Comparison of ENCODE assay signal across 8 cellular contexts in the genomic region with DNA sequence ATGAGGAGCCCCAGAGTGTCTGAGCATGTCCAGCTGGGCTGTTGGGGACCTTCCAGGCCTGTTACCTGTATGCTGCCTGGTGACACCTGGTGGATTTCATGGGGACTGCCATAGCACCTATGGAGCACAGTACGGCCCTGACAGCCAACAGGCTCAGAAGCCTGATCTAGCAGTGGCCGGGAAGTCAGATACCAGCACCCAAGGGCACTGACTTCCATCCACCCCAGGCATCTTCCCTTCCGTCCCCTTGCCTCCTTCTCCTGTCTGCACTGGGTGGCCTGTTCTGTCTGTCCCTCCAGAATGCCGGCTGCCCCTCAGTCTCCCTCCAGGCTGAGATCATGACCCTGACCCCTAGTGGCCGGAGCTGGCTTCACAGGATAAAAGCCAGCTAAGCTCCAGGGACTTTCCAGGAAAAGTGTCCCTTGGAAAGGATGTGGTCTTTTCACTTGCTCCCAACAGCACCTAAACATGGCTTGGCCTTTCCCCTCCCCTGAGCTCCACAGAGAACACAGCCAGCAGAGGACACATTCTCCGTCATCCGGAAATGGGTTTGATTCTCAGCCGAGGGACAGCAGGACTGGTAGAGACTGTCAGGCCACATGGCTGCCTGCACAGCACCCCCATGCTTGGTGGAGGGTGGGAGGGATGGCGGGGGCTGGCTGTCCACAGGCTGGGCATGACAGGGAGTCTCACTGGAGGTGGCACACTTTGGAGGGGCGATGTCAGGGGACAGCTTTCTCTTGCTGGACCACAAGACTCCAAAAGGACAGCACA. TPM values are rescaled to one million over a fixed set of nuclear protein-coding genes. Genes with fewer than 3 reads are reported as not detected.
A peak's percentile ranks its signal among the peaks of the same experiment; 100 is the strongest.
DNase-seq lines count a peak whose midpoint lies in the region; ATAC-seq and TF ChIP-seq lines count a peak whose summit lies in the region.

No MANE protein-coding gene starts in this region.

- H3K4me3 ChIP-seq in DOHH2 (ENCODE audit: low read length) (peak overlapping the region; percentile 64), HCT116 (replicated peaks in 1 of 2; ENCODE audit: low read depth in 1 of 2, low read length in 2 of 2) (peak overlapping the region; percentile 30 to 47), OCI-LY1 (ENCODE audit: low read depth, low read length, poor library complexity, severe bottlenecking) (peak overlapping the region; percentile 32), right cardiac atrium (ENCODE audit: low read length) (no peak overlapping the region), skeletal muscle satellite cell (ENCODE audit: low read length) (peak overlapping the region; percentile 53)

- peaks cover 20% of the 10 kb centered on the region for H3F3A ChIP-seq in DOHH2 (ENCODE audit: control insufficient read depth, insufficient read depth)
- H3F3A ChIP-seq in OCI-LY1 (ENCODE audit: insufficient read depth, low read length), result peaks cover 3% of the 10 kb centered on the region; the same call in 1 of the 2 replicates

- H3K27ac ChIP-seq in DOHH2 (ENCODE audit: low read depth, low read length) (peak overlapping the region; percentile 65), HCT116 (ENCODE audit: low read depth, low read length) (peak overlapping the region; percentile 41), OCI-LY1 (ENCODE audit: low read depth, low read length, poor library complexity, severe bottlenecking) (peak overlapping the region; percentile 58), right cardiac atrium (ENCODE audit: low read length) (no peak overlapping the region)

- H3K9ac ChIP-seq in HCT116 (ENCODE audit: low read length) (peak overlapping the region; percentile 39; the same call in 1 of the 2 replicates), OCI-LY1 (ENCODE audit: low read length) (peak overlapping the region; percentile 2; the same call in 1 of the 2 replicates), skeletal muscle satellite cell (ENCODE audit: low read depth, low read length) (no peak overlapping the region)

- peaks cover 25% of the 10 kb centered on the region for H3K36me3 ChIP-seq in DOHH2 (ENCODE audit: control insufficient read depth, low read length)
- H3K36me3 ChIP-seq in HCT116 (ENCODE audit: control insufficient read depth in 1 of 2, insufficient read depth in 2 of 2, low read length in 2 of 2), result peaks cover 2 to 7% of the 10 kb centered on the region in 2 experiments; a peak in 3 of 4 replicates
- H3K36me3 ChIP-seq in OCI-LY1 (ENCODE audit: insufficient read depth, low read length), result peaks cover 19% of the 10 kb centered on the region
- H3K36me3 ChIP-seq in skeletal muscle satellite cell (ENCODE audit: insufficient read depth, low read length), result peaks cover 20% of the 10 kb centered on the region

- peaks cover 26% of the 10 kb centered on the region for H3K4me1 ChIP-seq in DOHH2 (ENCODE audit: control insufficient read depth, low read length)
- H3K4me1 ChIP-seq in HCT116 (ENCODE audit: control insufficient read depth in 1 of 2, insufficient read depth in 2 of 2, low read length in 2 of 2), result peaks cover 0 to 7% of the 10 kb centered on the region in 2 experiments; a peak in 2 of 4 replicates
- peaks cover 14% of the 10 kb centered on the region for H3K4me1 ChIP-seq in OCI-LY1 (ENCODE audit: insufficient read depth, low read length, severe bottlenecking)
- no peaks in the 10 kb centered on the region for H3K4me1 ChIP-seq in right cardiac atrium (ENCODE audit: control insufficient read depth, insufficient read depth, low read length)
- no peaks in the 10 kb centered on the region for H3K4me1 ChIP-seq in skeletal muscle satellite cell (ENCODE audit: control insufficient read depth, insufficient read depth, low read length)

- DNase-seq in HCT116 (ENCODE audit: low read depth, low spot score) (peak; percentile 73), right cardiac atrium (peak; percentile 59 to 82 (median 81)), NCI-H774 (lab: John Stamatoyannopoulos, UW) (no peak), NCI-H2081 treated with DMSO at 0.1 percent for 48 hours (lab: John Stamatoyannopoulos, UW) (no peak)

- no TSS peak for BruUV-seq in HCT116 (replicated peaks; lab: Mats Ljungman, UMichigan)

- no peaks in the 10 kb centered on the region for H3K27me3 Mint-ChIP-seq in activated naive CD8-positive, alpha-beta T cell

- RAD21 ChIA-PET in HCT116 (lab: Charles Lee; ENCODE audit: low non-redundant PET in 1 of 2, low total read pairs in 2 of 2, uncharacterized antibody in 2 of 2, unreplicated experiment in 2 of 2), result no interaction called here

- H3K27me3 ChIP-seq in DOHH2 (ENCODE audit: control insufficient read depth, low read length), result no peaks in the 10 kb centered on the region
- H3K27me3 ChIP-seq in HCT116 (ENCODE audit: insufficient read depth, low read length), result no peaks in the 10 kb centered on the region
- H3K27me3 ChIP-seq in OCI-LY1 (ENCODE audit: insufficient read depth, low read length), result no peaks in the 10 kb centered on the region
- H3K27me3 ChIP-seq in right cardiac atrium (ENCODE audit: control insufficient read depth, insufficient read depth), result no peaks in the 10 kb centered on the region
- H3K27me3 ChIP-seq in skeletal muscle satellite cell (ENCODE audit: control insufficient read depth, insufficient read depth, low read length), result no peaks in the 10 kb centered on the region

- peak overlapping the region; percentile 56 for H3K27ac Mint-ChIP-seq in activated naive CD8-positive, alpha-beta T cell

- H3K9me3 ChIP-seq in DOHH2 (ENCODE audit: control insufficient read depth, insufficient read depth, low read length) (no peaks in the 10 kb centered on the region), HCT116 (ENCODE audit: control insufficient read depth in 1 of 2, insufficient read depth in 1 of 2, low read depth in 1 of 2, low read length in 2 of 2) (no peaks in the 10 kb centered on the region), OCI-LY1 (ENCODE audit: low read length) (no peaks in the 10 kb centered on the region), right cardiac atrium (ENCODE audit: control insufficient read depth, low read length) (no peaks in the 10 kb centered on the region), skeletal muscle satellite cell (replicated peaks; ENCODE audit: low read length) (no peaks in the 10 kb centered on the region)

- TF ChIP-seq RAD21 in HCT116 (IDR thresholded peaks at IDR 0.05; ENCODE audit: low read depth), result no peak; the same call in 1 of the 2 replicates

- no peaks in the 10 kb centered on the region for H3K36me3 Mint-ChIP-seq in activated naive CD8-positive, alpha-beta T cell

- no peaks in the 10 kb centered on the region for H3K9me3 Mint-ChIP-seq in activated naive CD8-positive, alpha-beta T cell (ENCODE audit: low read depth)

- peaks cover 7% of the 10 kb centered on the region for H3K4me1 Mint-ChIP-seq in activated naive CD8-positive, alpha-beta T cell (ENCODE audit: low read depth)

- intact Hi-C loops in HCT116 (cut with micrococcal nuclease), result loop anchor here (10.0 kb wide), 1 partner anchor 474 kb away; no protein-coding TSS in a partner anchor
- intact Hi-C loops in right cardiac atrium (cut with DNase I), result loop anchor here in 1 of 4 donors (10.0 kb wide), 1 partner anchor 274 kb away; a partner anchor contains a TSS

- H3K79me2 ChIP-seq in DOHH2 (ENCODE audit: control insufficient read depth, low read length) (peaks cover under 1% of the 10 kb centered on the region; the same call in 1 of the 2 replicates), HCT116 (ENCODE audit: insufficient read depth, low read length) (no peaks in the 10 kb centered on the region), OCI-LY1 (ENCODE audit: insufficient read depth, low read length) (no peaks in the 10 kb centered on the region)

- H3K9me2 ChIP-seq in DOHH2 (replicated peaks; ENCODE audit: control insufficient read depth, low read length) (no peaks in the 10 kb centered on the region), HCT116 (ENCODE audit: insufficient read depth) (no peaks in the 10 kb centered on the region), OCI-LY1 (ENCODE audit: low read depth, low read length) (no peaks in the 10 kb centered on the region)

- peak; percentile 86 for ATAC-seq in HCT116
- ATAC-seq in right cardiac atrium, result peak; percentile 85 to 89

- H2AFZ ChIP-seq in HCT116 (ENCODE audit: low read depth, low read length, poor library complexity, severe bottlenecking) (no peak overlapping the region), OCI-LY1 (ENCODE audit: low read length) (no peak overlapping the region)

- POLR2A ChIA-PET in HCT116 (lab: Charles Lee), result interaction anchor here (3.0 kb wide), 1 partner anchor 10 kb away, joined by 22 read pairs; a partner anchor contains a TSS

- CTCF ChIA-PET in HCT116 (lab: Charles Lee), result interaction anchor here (0.8 to 1.7 kb wide), 8 partner anchors 10 to 472 kb away, joined by 3 to 22 read pairs (median 5); a partner anchor contains a TSS

- WGBS in right cardiac atrium, result 22% methylated on average over 10 of the region's 10 CpGs

- no peak for TF ChIP-seq POLR2A in HCT116 (IDR thresholded peaks at IDR 0.05; ENCODE audit: borderline replicate concordance, extremely low read depth, insufficient read depth, insufficient read length)

- peak overlapping the region; percentile 41 for H3K4me3 Mint-ChIP-seq in activated naive CD8-positive, alpha-beta T cell

- H4K20me1 ChIP-seq in DOHH2 (ENCODE audit: control insufficient read depth, insufficient read depth, low read depth, low read length) (no peaks in the 10 kb centered on the region), HCT116 (ENCODE audit: insufficient read depth) (no peaks in the 10 kb centered on the region; the same call in 1 of the 2 replicates), OCI-LY1 (ENCODE audit: insufficient read depth, low read length) (no peaks in the 10 kb centered on the region)

- H3K4me2 ChIP-seq in DOHH2 (ENCODE audit: low read length), result peak overlapping the region; percentile 78
- H3K4me2 ChIP-seq in HCT116 (ENCODE audit: low read length), result peak overlapping the region; percentile 80
- peak overlapping the region; percentile 65 for H3K4me2 ChIP-seq in OCI-LY1 (ENCODE audit: low read length)
- H3K4me2 ChIP-seq in skeletal muscle satellite cell (ENCODE audit: low read length), result peak overlapping the region; percentile 66

- TF ChIP-seq CTCF in DOHH2 (IDR thresholded peaks at IDR 0.05; ENCODE audit: low read depth, low read length, poor library complexity, severe bottlenecking) (peak; percentile 99), HCT116 (IDR thresholded peaks at IDR 0.05 in 2 of 3, conservative IDR thresholded peaks at IDR 0.05 in 1 of 3; ENCODE audit: borderline replicate concordance in 1 of 3, insufficient read depth in 1 of 3, low read depth in 2 of 3, low read length in 2 of 3) (peak; percentile 70 to 97 (median 79)), OCI-LY1 (IDR thresholded peaks at IDR 0.05; ENCODE audit: low read length) (peak; percentile 91)

RNA-seq across cellular contexts. Expression of a gene that starts 9.5 kb away (rescaled TPM):
- total RNA-seq in HCT116 (2021; ENCODE audit: unreplicated experiment), result 2,385 TPM
- polyA plus RNA-seq in HCT116 (2012), result 4,127 and 4,281 TPM in 2 replicates
- 100 to 1,000 TPM; 749 to 949 (median 824) TPM for total RNA-seq in right cardiac atrium
- polyA plus RNA-seq in right cardiac atrium, result 1,832 TPM
- total RNA-seq in skeletal muscle satellite cell (2012; rRNA removed), result 1,245 and 1,928 TPM in 2 replicates

Comparison
In these comparisons a context has a peak if more than half of its experiments do, and no peak if none do; other contexts are left out.
1. DNase-seq: peak in HCT116 (single experiment) and right cardiac atrium (3 of 3); none in NCI-H774 (single experiment) and NCI-H2081 treated with DMSO at 0.1 percent for 48 hours (single experiment).
2. Peak in every context shown above with its lines, with median percentiles within 50 percentile points of each other: H3K4me2 ChIP-seq and CTCF ChIP-seq.